Comparison of ENCODE assay signal across 8 cellular contexts in the genomic region with DNA sequence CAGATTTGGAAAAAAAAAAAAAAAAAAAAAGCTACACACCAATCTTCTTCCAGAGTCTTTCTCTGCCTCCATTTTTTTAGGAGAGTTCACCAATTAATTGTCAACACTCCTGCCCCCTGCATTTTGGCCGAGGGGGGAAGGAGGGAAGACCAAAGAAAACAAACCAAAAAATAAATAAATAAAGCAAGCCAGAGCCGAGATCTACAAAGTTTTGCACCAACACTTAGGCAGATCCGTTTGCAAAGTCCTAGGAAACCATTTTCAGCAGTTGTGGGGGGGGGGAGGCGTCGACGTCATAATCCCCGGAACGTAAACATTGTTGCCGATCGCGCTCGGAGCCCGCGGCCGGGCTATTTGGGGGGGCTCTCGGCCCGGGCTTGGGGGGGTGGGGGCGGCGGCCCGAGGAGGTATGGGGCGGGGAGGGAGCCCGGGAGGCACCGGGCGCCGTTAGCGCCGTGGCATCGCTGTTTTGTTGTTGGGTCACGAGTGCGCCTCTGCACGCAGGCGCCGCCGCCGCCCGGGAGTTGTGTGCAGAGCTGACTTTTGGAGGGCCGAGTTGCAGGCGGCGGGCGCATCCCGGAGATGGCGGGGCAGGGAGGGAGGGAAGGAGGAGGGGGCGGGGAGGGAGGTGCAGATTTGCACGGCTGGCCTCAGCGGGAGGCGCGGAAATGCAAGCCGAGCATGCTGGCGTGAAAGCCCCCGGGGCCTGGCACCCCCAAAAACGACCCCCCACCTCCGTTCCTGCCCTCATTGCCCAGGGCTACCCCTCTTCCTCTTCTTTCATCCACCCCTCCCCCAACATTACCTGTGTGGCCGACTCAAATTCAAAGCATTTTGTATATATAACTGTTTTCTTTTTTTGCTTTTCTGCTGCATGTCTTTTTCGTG. TPM values are rescaled to one million over a fixed set of nuclear protein-coding genes. Genes with fewer than 3 reads are reported as not detected.
DNase-seq lines count a peak whose midpoint lies in the region; ATAC-seq and TF ChIP-seq lines count a peak whose summit lies in the region.

No MANE protein-coding gene starts in this region.

- no peaks in the 10 kb centered on the region for H3K79me2 ChIP-seq in smooth muscle cell (ENCODE audit: low read depth)

- peak overlapping the region; percentile 81 for H3K9ac ChIP-seq in smooth muscle cell (ENCODE audit: low read depth)

- H3K36me3 ChIP-seq in breast epithelium (no peaks in the 10 kb centered on the region), smooth muscle cell (ENCODE audit: low read depth) (no peaks in the 10 kb centered on the region)

- H3K4me3 ChIP-seq in breast epithelium = peak overlapping the region; percentile 72 to 97 (median 74)
- H3K4me3 ChIP-seq in smooth muscle cell = peak overlapping the region; percentile 78

- no peak for ATAC-seq in HG02884 (IDR thresholded peaks at IDR 0.05; ENCODE audit: unreplicated experiment)

- peak overlapping the region; percentile 100 for H3K4me2 ChIP-seq in smooth muscle cell

- H2AFZ ChIP-seq in smooth muscle cell (ENCODE audit: low read depth) = peak overlapping the region; percentile 96

- TF ChIP-seq CTCF in VCaP (conservative IDR thresholded peaks at IDR 0.05) (no peak), breast epithelium (IDR thresholded peaks at IDR 0.05) (no peak), smooth muscle cell (IDR thresholded peaks at IDR 0.05; ENCODE audit: borderline replicate concordance, insufficient read depth, poor library complexity, severe bottlenecking) (no peak)

- H4K20me1 ChIP-seq in smooth muscle cell (ENCODE audit: low read depth) = no peaks in the 10 kb centered on the region

- TF ChIP-seq POLR2A in breast epithelium (IDR thresholded peaks at IDR 0.05) = no peak

- intact Hi-C loops in breast epithelium (cut with DNase I; ENCODE audit: low total_unique reads) = no loop called here

- peaks cover 20% of the 10 kb centered on the region for H3F3A ChIP-seq in smooth muscle cell (ENCODE audit: low read depth)

- H3K27ac ChIP-seq in VCaP = peak overlapping the region; percentile 83
- H3K27ac ChIP-seq in breast epithelium = peak overlapping the region; percentile 90 to 97
- H3K27ac ChIP-seq in smooth muscle cell (ENCODE audit: low read depth) = peak overlapping the region; percentile 60

- DNase-seq in NK-92 treated with Interleukin-12 subunit alpha and Interleukin-12 subunit beta, amount 100 ng/mL, for 24 hours (lab: John Stamatoyannopoulos, UW) = peak; percentile 42
- DNase-seq in NK-92 (lab: John Stamatoyannopoulos, UW; ENCODE audit: unreplicated experiment) = no peak
- peak; percentile 14 for DNase-seq in NCI-H2029 treated with DMSO at 0.1 percent for 48 hours (lab: John Stamatoyannopoulos, UW)
- DNase-seq in breast epithelium (ENCODE audit: low spot score in 2 of 2) = peak; percentile 61 to 71
- peak; percentile 61 for DNase-seq in iPS-NIHi7 (ENCODE audit: extremely low spot score)
- DNase-seq in smooth muscle cell (lab: John Stamatoyannopoulos, UW; ENCODE audit: unreplicated experiment) = peak; percentile 80

- peaks cover 0 to 2% of the 10 kb centered on the region in 2 donors for H3K4me1 ChIP-seq in breast epithelium
- H3K4me1 ChIP-seq in smooth muscle cell (ENCODE audit: low read depth) = peaks cover 49% of the 10 kb centered on the region

- H3K9me3 ChIP-seq in breast epithelium (no peaks in the 10 kb centered on the region), smooth muscle cell (replicated peaks; ENCODE audit: low read depth) (no peaks in the 10 kb centered on the region)

- WGBS in smooth muscle cell (ENCODE audit: low lambda C conversion rate) = under 1% methylated on average over 12 of the region's 54 CpGs

- H3K27me3 ChIP-seq in breast epithelium = no peaks in the 10 kb centered on the region
- H3K27me3 ChIP-seq in smooth muscle cell (ENCODE audit: low read depth) = no peaks in the 10 kb centered on the region

RNA-seq across cellular contexts. Expression of gene KDM2B, which starts 0.6 kb away (rescaled TPM):
- total RNA-seq in breast epithelium (10 to 100 TPM; 12.3 to 26.8 (median 16.7) TPM), smooth muscle cell (19.9 and 34.9 TPM in 2 replicates)
- 16.3 and 22.6 TPM in 2 replicates for polyA plus RNA-seq in smooth muscle cell

RNA-seq across cellular contexts. Expression of gene ORAI1, which starts 46.1 kb away (rescaled TPM):
- 10 to 100 TPM in 1 of 3 donors, 1 to 10 TPM in 2; 6.0 to 12.5 (median 6.7) TPM for total RNA-seq in breast epithelium
- 5.4 and 5.5 TPM in 2 replicates for total RNA-seq in smooth muscle cell
- polyA plus RNA-seq in smooth muscle cell = 23.4 and 24.0 TPM in 2 replicates
